19 cellular contexts compared by ENCODE assay signal in genomic region chr10:129934196-129934925, GRCh38. TPM values are rescaled to one million over a fixed set of nuclear protein-coding genes. Genes with fewer than 3 reads are reported as not detected.
"Had no signal": no experiment of that assay in that cellular context is flagged by ENCODE, and none has a peak within 500 bp of the region (broad histone marks: within the 10 kb centered on the region; RNA-seq: fewer than 3 reads in every experiment).

No MANE protein-coding gene starts in this region.

- H3K9me3 Mint-ChIP-seq: memory B cell; natural killer cell treated with Interleukin-12 subunit alpha and Interleukin-12 subunit beta and Interleukin-15 and Interleukin-18, amount 100 ng/mL, for 72 hours; neural progenitor cell had no signal

- H3K4me3 Mint-ChIP-seq: memory B cell; natural killer cell treated with Interleukin-12 subunit alpha and Interleukin-12 subunit beta and Interleukin-15 and Interleukin-18, amount 100 ng/mL, for 72 hours; neural progenitor cell had no signal

- H3K4me3 ChIP-seq: colonic mucosa, hepatocyte, lower lobe of right lung, neural progenitor cell, pancreas, prostate gland, right lobe of liver, skin epidermis had no signal

- H3K9me3 ChIP-seq: colonic mucosa, lower lobe of right lung, pancreas, prostate gland, right lobe of liver had no signal

- H3K27ac ChIP-seq: colonic mucosa, foreskin keratinocyte, hepatocyte, lower lobe of right lung, neural progenitor cell, pancreas, prostate gland, right lobe of liver, skin epidermis had no signal

- H3K4me1 Mint-ChIP-seq: memory B cell had no signal

- H3K27me3 ChIP-seq: colonic mucosa, foreskin keratinocyte, hepatocyte, neural progenitor cell, pancreas, right lobe of liver had no signal

- H3K27me3 Mint-ChIP-seq: memory B cell had no signal

- H3K4me1 ChIP-seq: colonic mucosa, foreskin keratinocyte, lower lobe of right lung, neural progenitor cell, pancreas, prostate gland, right lobe of liver had no signal

- DNase-seq: cerebellar nuclear complex; colonic mucosa; dermis blood vessel endothelial cell; foreskin keratinocyte; lower lobe of right lung; midbrain; stimulated activated CD4-positive, alpha-beta T cell treated with anti-CD3 and anti-CD28 coated beads, Interleukin-12 subunit alpha, Interleukin-12 subunit beta, amount 100 ng/mL, for 4 hours; stimulated activated naive CD4-positive, alpha-beta T cell treated with Interleukin-2 at 50 U/mL for 16 hours; trophoblast cell had no signal

- ATAC-seq: foreskin keratinocyte; lower lobe of right lung; natural killer cell treated with Interleukin-12 subunit alpha and Interleukin-12 subunit beta and Interleukin-15 and Interleukin-18, amount 100 ng/mL, for 72 hours; pancreas; right lobe of liver had no signal

- H3K36me3 ChIP-seq: colonic mucosa, lower lobe of right lung, neural progenitor cell, pancreas, prostate gland, right lobe of liver had no signal

- H3K36me3 Mint-ChIP-seq: memory B cell; natural killer cell treated with Interleukin-12 subunit alpha and Interleukin-12 subunit beta and Interleukin-15 and Interleukin-18, amount 100 ng/mL, for 72 hours; neural progenitor cell had no signal

- H3K27ac Mint-ChIP-seq: memory B cell; natural killer cell treated with Interleukin-12 subunit alpha and Interleukin-12 subunit beta and Interleukin-15 and Interleukin-18, amount 100 ng/mL, for 72 hours; neural progenitor cell had no signal

RNA-seq across cellular contexts. Expression of gene EBF3, which starts 29.7 kb away (rescaled TPM):
- total RNA-seq: epithelial cell of proximal tubule; kidney epithelial cell; natural killer cell treated with Interleukin-12 subunit alpha and Interleukin-12 subunit beta and Interleukin-15 and Interleukin-18, amount 100 ng/mL, for 72 hours had no signal
